ENCODE assay signal across 1 cellular context in genomic region chr15:85415779-85416178, GRCh38.
TF ChIP-seq lines count a peak whose summit lies in the region.

No MANE protein-coding gene starts in this region.

TF ChIP-seq in A549, 52 proteins besides CTCF, POLR2A, EP300 and RAD21 (continued from another document):
- TF ChIP-seq, protein P1, sequence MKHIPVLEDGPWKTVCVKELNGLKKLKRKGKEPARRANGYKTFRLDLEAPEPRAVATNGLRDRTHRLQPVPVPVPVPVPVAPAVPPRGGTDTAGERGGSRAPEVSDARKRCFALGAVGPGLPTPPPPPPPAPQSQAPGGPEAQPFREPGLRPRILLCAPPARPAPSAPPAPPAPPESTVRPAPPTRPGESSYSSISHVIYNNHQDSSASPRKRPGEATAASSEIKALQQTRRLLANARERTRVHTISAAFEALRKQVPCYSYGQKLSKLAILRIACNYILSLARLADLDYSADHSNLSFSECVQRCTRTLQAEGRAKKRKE (CRISPR knock-in tag; IDR thresholded peaks at IDR 0.05; ENCODE audit: low read depth): no peak
